In the genomic region with DNA sequence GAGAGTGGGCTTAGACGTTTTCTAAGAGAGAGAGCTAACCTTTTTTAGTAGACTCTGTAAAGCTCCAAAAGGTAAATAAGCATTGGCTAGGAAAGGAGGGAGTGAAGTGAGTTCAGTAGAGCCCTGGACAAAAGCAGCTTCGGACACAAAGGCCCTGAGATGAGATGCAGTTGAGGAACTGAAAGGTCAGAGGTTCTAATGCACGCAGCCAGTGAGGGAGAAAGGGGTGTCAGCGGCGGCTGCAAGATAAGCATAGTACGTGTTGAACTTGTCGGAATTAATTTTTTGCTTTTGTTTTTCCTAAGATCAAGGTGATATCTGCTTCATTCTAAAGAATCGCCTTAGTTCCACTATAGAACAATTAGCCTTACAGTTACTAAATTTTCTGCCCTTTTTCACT, we compare ENCODE assay signal across 24 cellular contexts. TPM values are rescaled to one million over a fixed set of nuclear protein-coding genes. Genes with fewer than 3 reads are reported as not detected.
"Had no signal": no experiment of that assay in that cellular context is flagged by ENCODE, and none has a peak within 500 bp of the region (broad histone marks: within the 10 kb centered on the region; RNA-seq: fewer than 3 reads in every experiment).

No MANE protein-coding gene starts in this region.

- DNase-seq: effector CD8-positive, alpha-beta T cell; endodermal cell; foreskin keratinocyte; heart right ventricle; hippocampal formation; left cardiac atrium; left lung; mesenchymal stem cell; mucosa of descending colon; naive B cell; sigmoid colon; stimulated activated CD4-positive, alpha-beta T cell treated with anti-CD3 and anti-CD28 coated beads, Interleukin-2, amount 100 ng/mL, for 24 hours; stimulated activated CD4-positive, alpha-beta T cell treated with anti-CD3 and anti-CD28 coated beads, Interleukin-4, amount 100 ng/mL, for 24 hours; stimulated activated naive CD8-positive, alpha-beta T cell treated with anti-CD3 and anti-CD28 coated beads, Interleukin-15, Interleukin-2, amounts not matched to agents 100 U/mL and 50 U/mL, for 24 hours; testis; tibial artery had no signal

- H3K4me3 ChIP-seq: esophagus muscularis mucosa, gastroesophageal sphincter, heart right ventricle, left lung, mucosa of descending colon, prostate gland, right atrium auricular region, sigmoid colon, testis, tibial artery had no signal

- H3K36me3 ChIP-seq: esophagus muscularis mucosa, gastroesophageal sphincter, heart right ventricle, left lung, prostate gland, sigmoid colon, tibial artery had no signal

- ATAC-seq: foreskin keratinocyte; gastroesophageal sphincter; left cardiac atrium; left lung; mucosa of descending colon; natural killer cell treated with Interleukin-12 subunit alpha and Interleukin-12 subunit beta and Interleukin-15 and Interleukin-18, amount 100 ng/mL, for 72 hours; stimulated activated effector memory CD8-positive, alpha-beta T cell treated with anti-CD3 and anti-CD28 coated beads, Interleukin-12 subunit alpha, Interleukin-12 subunit beta, amount 100 ng/mL, for 72 hours; stimulated activated naive CD8-positive, alpha-beta T cell treated with anti-CD3 and anti-CD28 coated beads, Interleukin-15, Interleukin-2, amounts not matched to agents 100 U/mL and 50 U/mL, for 24 hours had no signal

- H3K4me1 ChIP-seq: foreskin keratinocyte, gastroesophageal sphincter, left lung, prostate gland had no signal

- H3K27ac ChIP-seq: esophagus muscularis mucosa, foreskin keratinocyte, gastroesophageal sphincter, heart right ventricle, left lung, prostate gland, right atrium auricular region, sigmoid colon, testis, tibial artery had no signal

- H3K9me3 ChIP-seq: esophagus muscularis mucosa, gastroesophageal sphincter, heart right ventricle, left lung, mucosa of descending colon, prostate gland, right atrium auricular region, sigmoid colon, testis, tibial artery had no signal

- FAIRE-seq: colon, islet of Langerhans had no signal

- H3K27me3 ChIP-seq: esophagus muscularis mucosa, foreskin keratinocyte, gastroesophageal sphincter, heart right ventricle, left lung, right atrium auricular region, sigmoid colon, testis, tibial artery had no signal

RNA-seq across cellular contexts. Expression of a gene that starts 11.2 kb away (rescaled TPM):
- total RNA-seq: natural killer cell treated with Interleukin-12 subunit alpha and Interleukin-12 subunit beta and Interleukin-15 and Interleukin-18, amount 100 ng/mL, for 72 hours had no signal
